Comparison of ENCODE assay signal across 8 cellular contexts in genomic region chr11:16607675-16608644, GRCh38.
A peak's percentile ranks its signal among the peaks of the same experiment; 100 is the strongest.
DNase-seq lines count a peak whose midpoint lies in the region; ATAC-seq, FAIRE-seq and TF ChIP-seq lines count a peak whose summit lies in the region.

No MANE protein-coding gene starts in this region.

- ATAC-seq in HG03097 (IDR thresholded peaks at IDR 0.05; ENCODE audit: low FRiP score, unreplicated experiment) (no peak), GM18502 (IDR thresholded peaks at IDR 0.05; ENCODE audit: poor library complexity, unreplicated experiment) (no peak)

- H3K79me2 ChIP-seq in trophoblast cell (ENCODE audit: control insufficient read depth, insufficient read depth, low read length, poor library complexity) = no peaks in the 10 kb centered on the region

- no peak overlapping the region for H3K4ac ChIP-seq in trophoblast cell (ENCODE audit: low read depth, low read length)

- H3K9me3 ChIP-seq in SJCRH30 (replicated peaks) = no peaks in the 10 kb centered on the region
- no peaks in the 10 kb centered on the region for H3K9me3 ChIP-seq in trophoblast cell (ENCODE audit: insufficient read depth, low read depth, low read length)

- H3K36me3 ChIP-seq in SJCRH30 = no peaks in the 10 kb centered on the region
- H3K36me3 ChIP-seq in trophoblast cell (ENCODE audit: control insufficient read depth in 1 of 2, insufficient read depth in 2 of 2, low read length in 2 of 2) = no peaks in the 10 kb centered on the region

- H3K4me3 ChIP-seq in HFF-Myc (replicated peaks; ENCODE audit: low read depth, low read length) = peak overlapping the region; percentile 37
- H3K4me3 ChIP-seq in SJCRH30 = peak overlapping the region; percentile 61
- H3K4me3 ChIP-seq in trophoblast cell (ENCODE audit: low read depth, low read length) = peak overlapping the region; percentile 74

- no peak overlapping the region for H3K23ac ChIP-seq in trophoblast cell (ENCODE audit: low read length)

- DNase-seq in HFF-Myc (ENCODE audit: extremely low read depth, low read depth) (no peak), SJCRH30 (peak; percentile 61 to 70), glutamatergic neuron (peak; percentile 71), trophoblast cell (no peak), D721Med (ENCODE audit: insufficient read length, low spot score) (no peak), NCI-H1694 treated with DMSO at 0.1 percent for 48 hours (lab: John Stamatoyannopoulos, UW) (no peak)

- no peak overlapping the region for H4K91ac ChIP-seq in trophoblast cell (ENCODE audit: low read depth, low read length)

- H4K12ac ChIP-seq in trophoblast cell (ENCODE audit: low read depth, low read length) = no peak overlapping the region

- H2BK5ac ChIP-seq in trophoblast cell (ENCODE audit: low read depth, low read length, poor library complexity) = no peak overlapping the region

- H4K8ac ChIP-seq in trophoblast cell (ENCODE audit: low read depth, low read length) = no peak overlapping the region

- no peak overlapping the region for H2BK120ac ChIP-seq in trophoblast cell (ENCODE audit: insufficient read depth, low read length, poor library complexity)

- no peak overlapping the region for H2BK12ac ChIP-seq in trophoblast cell (ENCODE audit: low read length)

- H3K9me3 Mint-ChIP-seq in glutamatergic neuron (ENCODE audit: unreplicated experiment) = peaks cover 3% of the 10 kb centered on the region

- WGBS in trophoblast cell (ENCODE audit: extremely low coverage, insufficient coverage, insufficient read length) = no CpG with 5 or more reads among the region's 25 CpGs

- no peak overlapping the region for H3K18ac ChIP-seq in trophoblast cell (ENCODE audit: low read length)

- H3K27me3 ChIP-seq in SJCRH30 = peaks cover 18% of the 10 kb centered on the region
- peaks cover 76% of the 10 kb centered on the region for H3K27me3 ChIP-seq in trophoblast cell (ENCODE audit: insufficient read depth, low read length)

- H3K27me3 Mint-ChIP-seq in glutamatergic neuron (ENCODE audit: unreplicated experiment) = peaks cover 22% of the 10 kb centered on the region

- no peaks in the 10 kb centered on the region for H3K79me1 ChIP-seq in trophoblast cell (ENCODE audit: low read length)

- TF ChIP-seq CTCF in HFF-Myc (IDR thresholded peaks at IDR 0.05; ENCODE audit: low read depth, low read length, missing control alignments) (no peak), glutamatergic neuron (IDR thresholded peaks at IDR 0.05; ENCODE audit: partially characterized antibody, unreplicated experiment) (no peak), D721Med (IDR thresholded peaks at IDR 0.05; ENCODE audit: insufficient read depth, missing control alignments) (no peak)

- H3K4me1 Mint-ChIP-seq in glutamatergic neuron (ENCODE audit: low read depth, unreplicated experiment) = peaks cover 15% of the 10 kb centered on the region

- H3K27ac ChIP-seq in SJCRH30 (no peak overlapping the region), trophoblast cell (ENCODE audit: low read depth, low read length) (no peak overlapping the region)

- H3K4me1 ChIP-seq in SJCRH30 (no peaks in the 10 kb centered on the region), trophoblast cell (ENCODE audit: control insufficient read depth in 1 of 2, insufficient read depth in 2 of 2, low read length in 2 of 2) (peaks cover 14 to 21% of the 10 kb centered on the region in 2 experiments)

- no peaks in the 10 kb centered on the region for H3K36me3 Mint-ChIP-seq in glutamatergic neuron (ENCODE audit: unreplicated experiment)

- H3K9ac ChIP-seq in trophoblast cell (ENCODE audit: low read length) = no peak overlapping the region

- H3K27ac Mint-ChIP-seq in glutamatergic neuron (ENCODE audit: unreplicated experiment) = no peak overlapping the region

- H2AK5ac ChIP-seq in trophoblast cell (ENCODE audit: low read length) = no peak overlapping the region

- H3K4me2 ChIP-seq in trophoblast cell (ENCODE audit: low read length) = peak overlapping the region; percentile 95

- H3K4me3 Mint-ChIP-seq in glutamatergic neuron (ENCODE audit: unreplicated experiment) = no peak overlapping the region

- no peak overlapping the region for H2AFZ ChIP-seq in trophoblast cell (ENCODE audit: insufficient read depth, low read length, poor library complexity)

- no peak overlapping the region for H3K14ac ChIP-seq in trophoblast cell (ENCODE audit: low read length)

- FAIRE-seq in D721Med (lab: Jason Lieb, UNC) = no peak

Comparison
In these comparisons a context has a peak if more than half of its experiments do, and no peak if none do; other contexts are left out.
1. DNase-seq: peak in SJCRH30 (2 of 2) and glutamatergic neuron (single experiment); none in HFF-Myc (single experiment), trophoblast cell (0 of 2), D721Med (single experiment) and NCI-H1694 treated with DMSO at 0.1 percent for 48 hours (single experiment).
2. Peak in every context shown above with its lines, with median percentiles within 50 percentile points of each other: H3K4me3 ChIP-seq.